ENCODE assay signal across 21 cellular contexts in genomic region chr6:160430203-160430602, GRCh38.
A peak's percentile ranks its signal among the peaks of the same experiment; 100 is the strongest.
DNase-seq lines count a peak whose midpoint lies in the region; ATAC-seq and TF ChIP-seq lines count a peak whose summit lies in the region.
"Had no signal": no experiment of that assay in that cellular context is flagged by ENCODE, and none has a peak within 500 bp of the region (broad histone marks: within the 10 kb centered on the region; RNA-seq: fewer than 3 reads in every experiment).

No MANE protein-coding gene starts in this region.

- no peaks in the 10 kb centered on the region for H3K9me3 ChIP-seq in thoracic aorta
- H3K9me3 ChIP-seq: HAP-1 had no signal

- no peak for ATAC-seq in thoracic aorta (ENCODE audit: insufficient number of reproducible peaks, low FRiP score, low read depth)
- ATAC-seq in HG03432 (IDR thresholded peaks at IDR 0.05; ENCODE audit: unreplicated experiment), result no peak
- ATAC-seq in HG03159 (IDR thresholded peaks at IDR 0.05; ENCODE audit: unreplicated experiment), result no peak
- ATAC-seq: stimulated activated naive CD8-positive, alpha-beta T cell treated with anti-CD3 and anti-CD28 coated beads, Interleukin-15, amount 100 ng/mL, for 72 hours had no signal

- H3K27ac Mint-ChIP-seq in nephron, result peak overlapping the region; percentile 64 to 89 (median 65)
- H3K27ac Mint-ChIP-seq: CD4-positive, alpha-beta memory T cell; stimulated activated naive CD8-positive, alpha-beta T cell treated with anti-CD3 and anti-CD28 coated beads, Interleukin-15, amount 100 ng/mL, for 72 hours; T-helper 1 cell treated with Interleukin-12 subunit alpha and Interleukin-12 subunit beta and Interleukin-4 antibody, amounts not matched to agents 30 μg/mL and 1 μg/mL, for 36 hours had no signal

- peaks cover 7% of the 10 kb centered on the region for H3K36me3 ChIP-seq in thoracic aorta
- H3K36me3 ChIP-seq: HAP-1, WERI-Rb-1 had no signal

- H3K27ac ChIP-seq in thoracic aorta, result peak overlapping the region; percentile 9 to 42
- H3K27ac ChIP-seq: WERI-Rb-1 had no signal

- peaks cover 25 to 63% of the 10 kb centered on the region in 2 donors for H3K4me1 ChIP-seq in thoracic aorta (ENCODE audit: control insufficient read depth in 1 of 2, low read depth in 2 of 2)
- H3K4me1 ChIP-seq: HAP-1 had no signal

- peaks cover 10% of the 10 kb centered on the region for H3K27me3 Mint-ChIP-seq in nephron (ENCODE audit: low read depth)

- no peaks in the 10 kb centered on the region for H3K36me3 Mint-ChIP-seq in nephron (ENCODE audit: low read depth)
- H3K36me3 Mint-ChIP-seq: CD4-positive, alpha-beta memory T cell had no signal

- H3K4me3 ChIP-seq in fibroblast of the aortic adventitia (ENCODE audit: low read depth, low read length) (no peak overlapping the region), thoracic aorta (no peak overlapping the region)
- H3K4me3 ChIP-seq: HAP-1 had no signal

- H3K27me3 ChIP-seq in thoracic aorta (replicated peaks; ENCODE audit: insufficient read depth), result no peaks in the 10 kb centered on the region

- peak; percentile 56 for DNase-seq in amniotic epithelial cell (ENCODE audit: low read depth)
- peak; percentile 33 for DNase-seq in fibroblast of the aortic adventitia (ENCODE audit: low read depth)
- DNase-seq in thoracic aorta (ENCODE audit: low spot score), result no peak
- no peak for DNase-seq in OCI-M2 (lab: John Stamatoyannopoulos, UW; ENCODE audit: unreplicated experiment)
- DNase-seq: activated CD4-positive, alpha-beta T cell treated with anti-CD3 and anti-CD28 coated beads, Interleukin-2, amount 50 U/mL, for 4 hours; activated effector memory CD4-positive, alpha-beta T cell treated with anti-CD3 and anti-CD28 coated beads, Interleukin-2, amount 50 U/mL, for 16 hours; amygdala; CD4-positive, alpha-beta memory T cell; GF-D8; NCI-H1417 treated with DMSO at 0.1 percent for 48 hours; NCI-H526 treated with DMSO at 0.1 percent for 48 hours; SIG-M5; small intestine; stimulated activated CD4-positive, alpha-beta T cell treated with anti-CD3 and anti-CD28 coated beads, Interleukin-4, amount 100 ng/mL, for 1 hour; stimulated activated naive CD8-positive, alpha-beta T cell treated with anti-CD3 and anti-CD28 coated beads, Interleukin-15, amount 100 ng/mL, for 72 hours; WERI-Rb-1 had no signal

- no peaks in the 10 kb centered on the region for H3K9me3 Mint-ChIP-seq in nephron
- H3K9me3 Mint-ChIP-seq: CD4-positive, alpha-beta memory T cell; stimulated activated naive CD8-positive, alpha-beta T cell treated with anti-CD3 and anti-CD28 coated beads, Interleukin-15, amount 100 ng/mL, for 72 hours; T-helper 1 cell treated with Interleukin-12 subunit alpha and Interleukin-12 subunit beta and Interleukin-4 antibody, amounts not matched to agents 30 μg/mL and 1 μg/mL, for 36 hours had no signal

- H3K4me3 Mint-ChIP-seq in nephron, result peak overlapping the region in 1 of 3 experiments; percentile 17
- H3K4me3 Mint-ChIP-seq: CD4-positive, alpha-beta memory T cell; stimulated activated naive CD8-positive, alpha-beta T cell treated with anti-CD3 and anti-CD28 coated beads, Interleukin-15, amount 100 ng/mL, for 72 hours; T-helper 1 cell treated with Interleukin-12 subunit alpha and Interleukin-12 subunit beta and Interleukin-4 antibody, amounts not matched to agents 30 μg/mL and 1 μg/mL, for 36 hours had no signal

- TF ChIP-seq CTCF in fibroblast of the aortic adventitia (IDR thresholded peaks at IDR 0.05; ENCODE audit: insufficient read depth, low read length), result no peak
- no peak for TF ChIP-seq CTCF in nephron (IDR thresholded peaks at IDR 0.05; ENCODE audit: unreplicated experiment in 3 of 3)
- no peak for TF ChIP-seq CTCF in thoracic aorta (IDR thresholded peaks at IDR 0.05)

- peaks cover 54% of the 10 kb centered on the region for H3K4me1 Mint-ChIP-seq in nephron

Comparison
In these comparisons a context has a peak if more than half of its experiments do, and no peak if none do; other contexts are left out.
1. DNase-seq: peak in amniotic epithelial cell (single experiment) and fibroblast of the aortic adventitia (single experiment); none in thoracic aorta (single experiment) and OCI-M2 (single experiment).